Comparison of ENCODE assay signal across 1 cellular context in the genomic region with DNA sequence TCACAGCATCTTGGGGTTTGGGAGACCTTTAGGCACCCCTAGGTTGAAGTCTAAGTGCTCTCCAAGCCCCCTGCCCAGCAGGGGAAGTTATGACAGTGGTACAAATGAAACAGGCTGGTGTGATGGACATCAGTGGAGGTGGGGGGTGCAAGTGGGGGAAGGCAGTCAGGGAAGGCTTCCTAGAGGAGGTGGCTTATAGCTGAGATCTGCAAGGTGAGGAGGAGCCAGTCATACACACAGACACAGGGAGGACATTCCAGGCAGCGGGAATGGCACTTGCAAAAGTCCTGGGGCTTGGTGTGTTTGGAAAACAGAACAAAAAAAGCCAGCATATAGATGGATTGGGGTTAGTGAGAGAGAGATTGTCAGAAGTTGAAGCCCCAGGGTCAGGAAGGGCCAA.
TF ChIP-seq lines count a peak whose summit lies in the region.

No MANE protein-coding gene starts in this region.

TF ChIP-seq in SK-N-SH, 30 proteins besides CTCF, POLR2A, EP300 and RAD21:
- TF ChIP-seq TAF1 (IDR thresholded peaks at IDR 0.05; ENCODE audit: borderline replicate concordance, low read depth, low read length) (no peak), RCOR1 (IDR thresholded peaks at IDR 0.05; ENCODE audit: low read length) (no peak), NRF1 (IDR thresholded peaks at IDR 0.05; ENCODE audit: low read depth, low read length) (no peak), CHD2 (IDR thresholded peaks at IDR 0.05; ENCODE audit: low read length, partially characterized antibody) (no peak), SIN3A (IDR thresholded peaks at IDR 0.05; ENCODE audit: borderline replicate concordance, low read depth, low read length) (no peak), REST (IDR thresholded peaks at IDR 0.05; ENCODE audit: low read depth, low read length) (no peak), PBX3 (IDR thresholded peaks at IDR 0.05) (no peak), JUND (IDR thresholded peaks at IDR 0.05) (no peak), NFIC (IDR thresholded peaks at IDR 0.05; ENCODE audit: borderline replicate concordance) (no peak), EZH2phosphoT487 (IDR thresholded peaks at IDR 0.05; ENCODE audit: borderline replicate concordance, low read depth) (no peak), ELF1 (IDR thresholded peaks at IDR 0.05) (no peak), POLR2AphosphoS5 (IDR thresholded peaks at IDR 0.05; ENCODE audit: low read depth, low read length) (no peak)
- TF ChIP-seq, protein P1, sequence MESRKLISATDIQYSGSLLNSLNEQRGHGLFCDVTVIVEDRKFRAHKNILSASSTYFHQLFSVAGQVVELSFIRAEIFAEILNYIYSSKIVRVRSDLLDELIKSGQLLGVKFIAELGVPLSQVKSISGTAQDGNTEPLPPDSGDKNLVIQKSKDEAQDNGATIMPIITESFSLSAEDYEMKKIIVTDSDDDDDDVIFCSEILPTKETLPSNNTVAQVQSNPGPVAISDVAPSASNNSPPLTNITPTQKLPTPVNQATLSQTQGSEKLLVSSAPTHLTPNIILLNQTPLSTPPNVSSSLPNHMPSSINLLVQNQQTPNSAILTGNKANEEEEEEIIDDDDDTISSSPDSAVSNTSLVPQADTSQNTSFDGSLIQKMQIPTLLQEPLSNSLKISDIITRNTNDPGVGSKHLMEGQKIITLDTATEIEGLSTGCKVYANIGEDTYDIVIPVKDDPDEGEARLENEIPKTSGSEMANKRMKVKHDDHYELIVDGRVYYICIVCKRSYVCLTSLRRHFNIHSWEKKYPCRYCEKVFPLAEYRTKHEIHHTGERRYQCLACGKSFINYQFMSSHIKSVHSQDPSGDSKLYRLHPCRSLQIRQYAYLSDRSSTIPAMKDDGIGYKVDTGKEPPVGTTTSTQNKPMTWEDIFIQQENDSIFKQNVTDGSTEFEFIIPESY (IDR thresholded peaks at IDR 0.05; ENCODE audit: borderline replicate concordance, low read depth) = no peak
